Comparison of ENCODE assay signal across 21 cellular contexts in genomic region chr7:157652161-157652953, GRCh38.
A peak's percentile ranks its signal among the peaks of the same experiment; 100 is the strongest.
DNase-seq lines count a peak whose midpoint lies in the region; ATAC-seq and TF ChIP-seq lines count a peak whose summit lies in the region.
"Had no signal": no experiment of that assay in that cellular context is flagged by ENCODE, and none has a peak within 500 bp of the region (broad histone marks: within the 10 kb centered on the region; RNA-seq: fewer than 3 reads in every experiment).

No MANE protein-coding gene starts in this region.

- H2AFZ ChIP-seq in osteoblast (ENCODE audit: low read length): no peak overlapping the region
- H2AFZ ChIP-seq in PC-9: no peak overlapping the region

- no peaks in the 10 kb centered on the region for H3K36me3 Mint-ChIP-seq in activated naive CD8-positive, alpha-beta T cell treated with anti-CD3 and anti-CD28 coated beads, Interleukin-2, amount 10 ng/mL, durations not matched to agents 7 days and 5 days
- no peaks in the 10 kb centered on the region for H3K36me3 Mint-ChIP-seq in activated naive CD8-positive, alpha-beta T cell treated with anti-CD3 and anti-CD28 coated beads, Interleukin-2, amount 50 U/mL, for 24 hours (ENCODE audit: low read depth)
- no peaks in the 10 kb centered on the region for H3K36me3 Mint-ChIP-seq in endodermal cell (ENCODE audit: low read depth)
- H3K36me3 Mint-ChIP-seq: IgD-negative memory B cell had no signal

- no peaks in the 10 kb centered on the region for H3K27me3 Mint-ChIP-seq in activated naive CD8-positive, alpha-beta T cell treated with anti-CD3 and anti-CD28 coated beads, Interleukin-2, amount 10 ng/mL, durations not matched to agents 7 days and 5 days
- no peaks in the 10 kb centered on the region for H3K27me3 Mint-ChIP-seq in activated naive CD8-positive, alpha-beta T cell treated with anti-CD3 and anti-CD28 coated beads, Interleukin-2, amount 50 U/mL, for 24 hours
- no peaks in the 10 kb centered on the region for H3K27me3 Mint-ChIP-seq in endodermal cell (ENCODE audit: insufficient read depth)
- H3K27me3 Mint-ChIP-seq: IgD-negative memory B cell had no signal

- no peak overlapping the region for H3K4me3 ChIP-seq in endodermal cell (ENCODE audit: low read length)
- no peak overlapping the region for H3K4me3 ChIP-seq in osteoblast (ENCODE audit: insufficient read depth, low read length)
- no peak overlapping the region for H3K4me3 ChIP-seq in upper lobe of right lung
- H3K4me3 ChIP-seq in PC-9: no peak overlapping the region

- TF ChIP-seq CTCF in endodermal cell (conservative IDR thresholded peaks at IDR 0.05) (no peak), osteoblast (IDR thresholded peaks at IDR 0.05; ENCODE audit: extremely low read depth, low read depth, low read length) (no peak), upper lobe of right lung (IDR thresholded peaks at IDR 0.05) (no peak), PC-9 (conservative IDR thresholded peaks at IDR 0.05) (no peak), GM10248 (IDR thresholded peaks at IDR 0.05; ENCODE audit: control extremely low read depth, extremely low read depth, low read depth, missing control alignments) (no peak)

- 68 to 77% methylated on average over 7 to 18 of the region's 18 CpGs for WGBS in endodermal cell (ENCODE audit: insufficient coverage in 1 of 2, insufficient read length in 1 of 2), 2 experiments

- H4K20me1 ChIP-seq in osteoblast (ENCODE audit: insufficient read depth, low read length): no peaks in the 10 kb centered on the region
- no peaks in the 10 kb centered on the region for H4K20me1 ChIP-seq in PC-9 (ENCODE audit: insufficient read depth)

- POLR2A ChIA-PET in activated naive CD8-positive, alpha-beta T cell treated with anti-CD3 and anti-CD28 coated beads, Interleukin-2, amount 10 ng/mL, durations not matched to agents 7 days and 5 days (lab: Charles Lee): no interaction called here
- POLR2A ChIA-PET in PC-9 (lab: Charles Lee; ENCODE audit: unreplicated experiment) (no interaction called here), GM10248 (lab: Yijun Ruan, JAX) (no interaction called here)

- no peak overlapping the region for H3K9ac ChIP-seq in endodermal cell (ENCODE audit: extremely low read depth, low read length, poor library complexity, severe bottlenecking)

- no peaks in the 10 kb centered on the region for H3K36me3 ChIP-seq in endodermal cell (ENCODE audit: control insufficient read depth, insufficient read depth, low read length)
- H3K36me3 ChIP-seq in osteoblast (ENCODE audit: insufficient read depth, low read length): no peaks in the 10 kb centered on the region
- no peaks in the 10 kb centered on the region for H3K36me3 ChIP-seq in upper lobe of right lung
- H3K36me3 ChIP-seq in PC-9 (ENCODE audit: low read depth): no peaks in the 10 kb centered on the region

- H3K9me2 ChIP-seq in PC-9 (ENCODE audit: insufficient read depth): no peaks in the 10 kb centered on the region

- no peak overlapping the region for H3K4me3 Mint-ChIP-seq in activated naive CD8-positive, alpha-beta T cell treated with anti-CD3 and anti-CD28 coated beads, Interleukin-2, amount 10 ng/mL, durations not matched to agents 7 days and 5 days
- no peak overlapping the region for H3K4me3 Mint-ChIP-seq in activated naive CD8-positive, alpha-beta T cell treated with anti-CD3 and anti-CD28 coated beads, Interleukin-2, amount 50 U/mL, for 24 hours
- no peak overlapping the region for H3K4me3 Mint-ChIP-seq in endodermal cell
- H3K4me3 Mint-ChIP-seq: IgD-negative memory B cell had no signal

- no peak overlapping the region for H3K27ac Mint-ChIP-seq in activated naive CD8-positive, alpha-beta T cell treated with anti-CD3 and anti-CD28 coated beads, Interleukin-2, amount 10 ng/mL, durations not matched to agents 7 days and 5 days
- no peak overlapping the region for H3K27ac Mint-ChIP-seq in activated naive CD8-positive, alpha-beta T cell treated with anti-CD3 and anti-CD28 coated beads, Interleukin-2, amount 50 U/mL, for 24 hours
- no peak overlapping the region for H3K27ac Mint-ChIP-seq in endodermal cell
- H3K27ac Mint-ChIP-seq: IgD-negative memory B cell had no signal

- H3F3A ChIP-seq in PC-9 (ENCODE audit: insufficient read depth, low read depth): no peaks in the 10 kb centered on the region

- peak; percentile 22 for DNase-seq in activated naive CD8-positive, alpha-beta T cell treated with anti-CD3 and anti-CD28 coated beads, Interleukin-2, amount 10 ng/mL, durations not matched to agents 7 days and 5 days
- DNase-seq in activated naive CD8-positive, alpha-beta T cell treated with anti-CD3 and anti-CD28 coated beads, Interleukin-2, amount 50 U/mL, for 24 hours: no peak
- peak; percentile 21 for DNase-seq in endodermal cell
- peak; percentile 84 for DNase-seq in osteoblast (ENCODE audit: insufficient read length, low spot score, missing footprints)
- peak; percentile 51 for DNase-seq in upper lobe of right lung
- DNase-seq in PC-9: no peak
- no peak for DNase-seq in GM10248 (ENCODE audit: extremely low spot score)
- DNase-seq in nucleus accumbens (lab: John Stamatoyannopoulos, UW): no peak
- DNase-seq: 8988T, AML-193, DMS53, GDM1, NCI-H1105, NCI-H2081, NCI-H2171, NCI-H345, NCI-H524, NCI-H774, Right ventricle myocardium superior had no signal

- CTCF ChIA-PET in PC-9 (lab: Charles Lee): no interaction called here
- CTCF ChIA-PET in GM10248 (lab: Yijun Ruan, JAX): no interaction called here

- H3K27ac ChIP-seq in endodermal cell (ENCODE audit: low read depth, low read length) (no peak overlapping the region), osteoblast (ENCODE audit: low read depth, low read length) (no peak overlapping the region), upper lobe of right lung (no peak overlapping the region), PC-9 (no peak overlapping the region)
- H3K27ac ChIP-seq: C4-2B had no signal

- intact Hi-C loops in upper lobe of right lung (cut with DNase I) (no loop called here), PC-9 (cut with micrococcal nuclease; ENCODE audit: unreplicated experiment) (no loop called here)

- no peaks in the 10 kb centered on the region for H3K9me3 Mint-ChIP-seq in activated naive CD8-positive, alpha-beta T cell treated with anti-CD3 and anti-CD28 coated beads, Interleukin-2, amount 10 ng/mL, durations not matched to agents 7 days and 5 days
- no peaks in the 10 kb centered on the region for H3K9me3 Mint-ChIP-seq in activated naive CD8-positive, alpha-beta T cell treated with anti-CD3 and anti-CD28 coated beads, Interleukin-2, amount 50 U/mL, for 24 hours
- H3K9me3 Mint-ChIP-seq in endodermal cell: no peaks in the 10 kb centered on the region
- H3K9me3 Mint-ChIP-seq: IgD-negative memory B cell had no signal

- H3K4me1 Mint-ChIP-seq in activated naive CD8-positive, alpha-beta T cell treated with anti-CD3 and anti-CD28 coated beads, Interleukin-2, amount 10 ng/mL, durations not matched to agents 7 days and 5 days: no peaks in the 10 kb centered on the region
- H3K4me1 Mint-ChIP-seq in activated naive CD8-positive, alpha-beta T cell treated with anti-CD3 and anti-CD28 coated beads, Interleukin-2, amount 50 U/mL, for 24 hours: no peaks in the 10 kb centered on the region
- H3K4me1 Mint-ChIP-seq in endodermal cell: no peaks in the 10 kb centered on the region
- H3K4me1 Mint-ChIP-seq: IgD-negative memory B cell had no signal

- H3K4me2 ChIP-seq in osteoblast (ENCODE audit: insufficient read depth, low read length): no peak overlapping the region
- H3K4me2 ChIP-seq in PC-9: no peak overlapping the region

- H3K4me1 ChIP-seq in endodermal cell (ENCODE audit: control insufficient read depth, insufficient read depth, low read length): no peaks in the 10 kb centered on the region
- H3K4me1 ChIP-seq in osteoblast (ENCODE audit: insufficient read depth, low read length): no peaks in the 10 kb centered on the region
- no peaks in the 10 kb centered on the region for H3K4me1 ChIP-seq in upper lobe of right lung
- H3K4me1 ChIP-seq in PC-9 (replicated peaks; ENCODE audit: insufficient read depth): no peaks in the 10 kb centered on the region

- H3K9me3 ChIP-seq in endodermal cell (ENCODE audit: control insufficient read depth, low read length) (peaks cover 43% of the 10 kb centered on the region), osteoblast (ENCODE audit: low read depth, low read length) (no peaks in the 10 kb centered on the region), upper lobe of right lung (no peaks in the 10 kb centered on the region), PC-9 (ENCODE audit: insufficient read depth, low read depth) (no peaks in the 10 kb centered on the region; the same call in 1 of the 2 replicates)

- H3K27me3 ChIP-seq in endodermal cell (ENCODE audit: control insufficient read depth, insufficient read depth, low read length, poor library complexity, severe bottlenecking) (no peaks in the 10 kb centered on the region), osteoblast (ENCODE audit: insufficient read depth, low read length) (no peaks in the 10 kb centered on the region), upper lobe of right lung (no peaks in the 10 kb centered on the region), PC-9 (ENCODE audit: insufficient read depth, low read depth) (peaks cover 64% of the 10 kb centered on the region)

- no TSS peak for BruUV-seq in PC-9 (replicated peaks; lab: Mats Ljungman, UMichigan)

- H3K79me2 ChIP-seq in osteoblast (ENCODE audit: insufficient read depth, low read length): no peaks in the 10 kb centered on the region
- no peaks in the 10 kb centered on the region for H3K79me2 ChIP-seq in PC-9 (ENCODE audit: low read depth)

- no peak for ATAC-seq in activated naive CD8-positive, alpha-beta T cell treated with anti-CD3 and anti-CD28 coated beads, Interleukin-2, amount 10 ng/mL, durations not matched to agents 7 days and 5 days (ENCODE audit: low read depth)
- no peak for ATAC-seq in activated naive CD8-positive, alpha-beta T cell treated with anti-CD3 and anti-CD28 coated beads, Interleukin-2, amount 50 U/mL, for 24 hours
- no peak for ATAC-seq in upper lobe of right lung

Comparison
In these comparisons a context has a peak if more than half of its experiments do, and no peak if none do; other contexts are left out.
1. DNase-seq: peak in activated naive CD8-positive, alpha-beta T cell treated with anti-CD3 and anti-CD28 coated beads, Interleukin-2, amount 10 ng/mL, durations not matched to agents 7 days and 5 days (single experiment), endodermal cell (single experiment), osteoblast (single experiment) and upper lobe of right lung (single experiment); none in activated naive CD8-positive, alpha-beta T cell treated with anti-CD3 and anti-CD28 coated beads, Interleukin-2, amount 50 U/mL, for 24 hours (single experiment), PC-9 (0 of 2), GM10248 (single experiment) and nucleus accumbens (0 of 56).